In the genomic region with DNA sequence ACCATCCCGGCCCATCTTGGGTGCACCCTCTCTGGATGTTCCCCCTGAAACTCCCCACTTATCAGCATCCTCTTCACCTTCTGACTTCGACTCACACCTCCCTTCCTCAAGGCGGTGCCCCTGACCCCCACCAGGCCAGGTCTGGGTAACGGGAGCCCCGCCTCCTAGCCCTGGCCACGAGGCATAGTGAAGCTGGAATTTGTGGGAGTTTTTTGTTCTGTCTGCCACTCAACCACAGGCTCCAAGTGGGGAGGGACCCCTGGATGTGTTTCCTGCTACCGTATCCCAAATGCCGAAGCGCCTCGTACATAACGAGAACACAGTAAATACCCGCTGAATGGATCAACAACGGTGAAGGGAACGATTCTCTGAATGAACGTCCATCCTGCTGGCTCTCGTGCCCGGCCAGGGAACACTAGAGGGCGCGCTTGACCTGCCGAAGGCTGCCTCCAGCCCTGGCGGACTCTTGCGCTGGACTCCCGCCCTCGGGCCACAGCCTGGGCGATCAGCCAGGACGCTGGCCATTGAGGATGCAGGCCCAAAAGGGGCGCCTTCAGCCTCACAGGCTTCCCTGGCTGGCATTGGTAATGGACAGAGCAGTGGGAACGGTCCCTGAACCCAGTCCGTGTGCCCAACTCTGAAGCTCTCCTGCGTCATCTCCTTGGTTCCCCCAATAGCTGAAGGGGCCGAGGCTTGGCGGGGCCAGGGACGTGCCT, we compare ENCODE assay signal across 1 cellular context.
TF ChIP-seq lines count a peak whose summit lies in the region.

No MANE protein-coding gene starts in this region.

TF ChIP-seq in HepG2, 621 proteins besides CTCF, POLR2A, EP300 and RAD21 (continued from another document and continues in another):
- TF ChIP-seq THRA (CRISPR knock-in tag; IDR thresholded peaks at IDR 0.05; ENCODE audit: borderline replicate concordance) = 0 out of 2 replicates have a peak, but pooled peaks have one; percentile 41
- no peak for TF ChIP-seq ZNF3 (CRISPR knock-in tag; IDR thresholded peaks at IDR 0.05)
- 0 out of 2 replicates have a peak, but pooled peaks have one; percentile 33 for TF ChIP-seq ZNF34 (CRISPR knock-in tag; IDR thresholded peaks at IDR 0.05; ENCODE audit: borderline replicate concordance)
- TF ChIP-seq AHR (CRISPR knock-in tag; IDR thresholded peaks at IDR 0.05) = 0 out of 2 replicates have a peak, but pooled peaks have one; percentile 55
- 0 out of 2 replicates have a peak, but pooled peaks have one; percentile 17 for TF ChIP-seq RARA (CRISPR knock-in tag; IDR thresholded peaks at IDR 0.05)
- TF ChIP-seq KAT8 (CRISPR knock-in tag; IDR thresholded peaks at IDR 0.05) = 0 out of 2 replicates have a peak, but pooled peaks have one; percentile 17
- TF ChIP-seq HNF4A (CRISPR knock-in tag; IDR thresholded peaks at IDR 0.05) = peak; percentile 87
- TF ChIP-seq ZNF766 (CRISPR knock-in tag; IDR thresholded peaks at IDR 0.05; ENCODE audit: borderline replicate concordance) = no peak
- TF ChIP-seq ZBTB4 (CRISPR knock-in tag; IDR thresholded peaks at IDR 0.05; ENCODE audit: borderline replicate concordance) = no peak
- peak; percentile 70; the same call in 1 of the 2 replicates for TF ChIP-seq ZBED4 (CRISPR knock-in tag; IDR thresholded peaks at IDR 0.05; ENCODE audit: borderline replicate concordance)
- TF ChIP-seq ZNF337 (CRISPR knock-in tag; IDR thresholded peaks at IDR 0.05; ENCODE audit: borderline replicate concordance, low read depth) = 0 out of 2 replicates have a peak, but pooled peaks have one; percentile 75
- TF ChIP-seq FOXC1 (CRISPR knock-in tag; IDR thresholded peaks at IDR 0.05; ENCODE audit: borderline replicate concordance) = peak; percentile 61; the same call in 1 of the 2 replicates
- peak; percentile 98 for TF ChIP-seq STAG1 (CRISPR knock-in tag; IDR thresholded peaks at IDR 0.05)
- TF ChIP-seq PHF8 (CRISPR knock-in tag; IDR thresholded peaks at IDR 0.05) = peak; percentile 36; the same call in 1 of the 2 replicates
- no peak for TF ChIP-seq ZNF564 (CRISPR knock-in tag; IDR thresholded peaks at IDR 0.05)
- TF ChIP-seq SOX13 (IDR thresholded peaks at IDR 0.05) = no peak
- peak in 1 of 2 experiments; percentile 16; a peak in 1 of 4 replicates for TF ChIP-seq SOX13 (CRISPR knock-in tag; conservative IDR thresholded peaks at IDR 0.05 in 1 of 2, IDR thresholded peaks at IDR 0.05 in 1 of 2)
- TF ChIP-seq FOXK1 (CRISPR knock-in tag; IDR thresholded peaks at IDR 0.05; ENCODE audit: borderline replicate concordance, low read depth) = 0 out of 2 replicates have a peak, but pooled peaks have one; percentile 12
- TF ChIP-seq HMGXB4 (CRISPR knock-in tag; IDR thresholded peaks at IDR 0.05; ENCODE audit: borderline replicate concordance in 1 of 2, low read depth in 1 of 2) = peak in 1 of 2 experiments; percentile 58; a peak in 1 of 4 replicates
- TF ChIP-seq ZNF251 (CRISPR knock-in tag; IDR thresholded peaks at IDR 0.05) = 0 out of 2 replicates have a peak, but pooled peaks have one; percentile 45
- 0 out of 2 replicates have a peak, but pooled peaks have one; percentile 27 for TF ChIP-seq ZSCAN29 (CRISPR knock-in tag; conservative IDR thresholded peaks at IDR 0.05)
- TF ChIP-seq, protein P1, sequence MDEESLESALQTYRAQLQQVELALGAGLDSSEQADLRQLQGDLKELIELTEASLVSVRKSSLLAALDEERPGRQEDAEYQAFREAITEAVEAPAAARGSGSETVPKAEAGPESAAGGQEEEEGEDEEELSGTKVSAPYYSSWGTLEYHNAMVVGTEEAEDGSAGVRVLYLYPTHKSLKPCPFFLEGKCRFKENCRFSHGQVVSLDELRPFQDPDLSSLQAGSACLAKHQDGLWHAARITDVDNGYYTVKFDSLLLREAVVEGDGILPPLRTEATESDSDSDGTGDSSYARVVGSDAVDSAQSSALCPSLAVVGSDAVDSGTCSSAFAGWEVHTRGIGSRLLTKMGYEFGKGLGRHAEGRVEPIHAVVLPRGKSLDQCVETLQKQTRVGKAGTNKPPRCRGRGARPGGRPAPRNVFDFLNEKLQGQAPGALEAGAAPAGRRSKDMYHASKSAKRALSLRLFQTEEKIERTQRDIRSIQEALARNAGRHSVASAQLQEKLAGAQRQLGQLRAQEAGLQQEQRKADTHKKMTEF (CRISPR knock-in tag; IDR thresholded peaks at IDR 0.05) = peak; percentile 57; the same call in 1 of the 2 replicates
- TF ChIP-seq, protein P2, sequence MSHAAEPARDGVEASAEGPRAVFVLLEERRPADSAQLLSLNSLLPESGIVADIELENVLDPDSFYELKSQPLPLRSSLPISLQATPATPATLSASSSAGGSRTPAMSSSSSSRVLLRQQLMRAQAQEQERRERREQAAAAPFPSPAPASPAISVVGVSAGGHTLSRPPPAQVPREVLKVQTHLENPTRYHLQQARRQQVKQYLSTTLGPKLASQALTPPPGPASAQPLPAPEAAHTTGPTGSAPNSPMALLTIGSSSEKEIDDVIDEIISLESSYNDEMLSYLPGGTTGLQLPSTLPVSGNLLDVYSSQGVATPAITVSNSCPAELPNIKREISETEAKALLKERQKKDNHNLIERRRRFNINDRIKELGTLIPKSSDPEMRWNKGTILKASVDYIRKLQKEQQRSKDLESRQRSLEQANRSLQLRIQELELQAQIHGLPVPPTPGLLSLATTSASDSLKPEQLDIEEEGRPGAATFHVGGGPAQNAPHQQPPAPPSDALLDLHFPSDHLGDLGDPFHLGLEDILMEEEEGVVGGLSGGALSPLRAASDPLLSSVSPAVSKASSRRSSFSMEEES (CRISPR knock-in tag; IDR thresholded peaks at IDR 0.05) = 0 out of 2 replicates have a peak, but pooled peaks have one; percentile 33
- TF ChIP-seq, protein P3, sequence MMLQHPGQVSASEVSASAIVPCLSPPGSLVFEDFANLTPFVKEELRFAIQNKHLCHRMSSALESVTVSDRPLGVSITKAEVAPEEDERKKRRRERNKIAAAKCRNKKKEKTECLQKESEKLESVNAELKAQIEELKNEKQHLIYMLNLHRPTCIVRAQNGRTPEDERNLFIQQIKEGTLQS (CRISPR knock-in tag; IDR thresholded peaks at IDR 0.05) = 0 out of 2 replicates have a peak, but pooled peaks have one; percentile 25
- no peak for TF ChIP-seq NR2F6 (IDR thresholded peaks at IDR 0.05)
- peak; percentile 16; the same call in 1 of the 2 replicates for TF ChIP-seq NR2F6 (CRISPR knock-in tag; IDR thresholded peaks at IDR 0.05)
- TF ChIP-seq CEBPG (CRISPR knock-in tag; IDR thresholded peaks at IDR 0.05) = no peak
- TF ChIP-seq IKZF1 (IDR thresholded peaks at IDR 0.05) = no peak
- peak; percentile 42; the same call in 1 of the 2 replicates for TF ChIP-seq ZNF350 (CRISPR knock-in tag; IDR thresholded peaks at IDR 0.05; ENCODE audit: borderline replicate concordance, low read depth)
- TF ChIP-seq NFATC3 (CRISPR knock-in tag; IDR thresholded peaks at IDR 0.05) = 0 out of 2 replicates have a peak, but pooled peaks have one; percentile 74
- TF ChIP-seq ZNF550 (CRISPR knock-in tag; IDR thresholded peaks at IDR 0.05; ENCODE audit: borderline replicate concordance) = no peak
- peak; percentile 87; the same call in 1 of the 2 replicates for TF ChIP-seq ZNF598 (CRISPR knock-in tag; IDR thresholded peaks at IDR 0.05; ENCODE audit: borderline replicate concordance)
- 0 out of 2 replicates have a peak, but pooled peaks have one; percentile 54 for TF ChIP-seq ERF (CRISPR knock-in tag; IDR thresholded peaks at IDR 0.05)
- 0 out of 2 replicates have a peak, but pooled peaks have one; percentile 60 for TF ChIP-seq ZNF274 (CRISPR knock-in tag; IDR thresholded peaks at IDR 0.05)
- TF ChIP-seq ZBTB38 (CRISPR knock-in tag; IDR thresholded peaks at IDR 0.05) = 0 out of 2 replicates have a peak, but pooled peaks have one; percentile 15
- 0 out of 2 replicates have a peak, but pooled peaks have one; percentile 52 for TF ChIP-seq ZNF784 (CRISPR knock-in tag; IDR thresholded peaks at IDR 0.05; ENCODE audit: borderline replicate concordance)
- peak; percentile 49 for TF ChIP-seq HNRNPLL (IDR thresholded peaks at IDR 0.05; ENCODE audit: low read depth, low read length, poor library complexity, severe bottlenecking)
- TF ChIP-seq FOSL2 (CRISPR knock-in tag; IDR thresholded peaks at IDR 0.05) = peak; percentile 35
- TF ChIP-seq KDM2A (CRISPR knock-in tag; IDR thresholded peaks at IDR 0.05; ENCODE audit: borderline replicate concordance, low read depth) = peak; percentile 85
- TF ChIP-seq ZNF121 (CRISPR knock-in tag; IDR thresholded peaks at IDR 0.05) = 0 out of 2 replicates have a peak, but pooled peaks have one; percentile 35
- no peak for TF ChIP-seq ZC3H13 (CRISPR knock-in tag; IDR thresholded peaks at IDR 0.05)
- 0 out of 2 replicates have a peak, but pooled peaks have one; percentile 32 for TF ChIP-seq MEIS1 (CRISPR knock-in tag; IDR thresholded peaks at IDR 0.05; ENCODE audit: borderline replicate concordance)
- peak; percentile 53; the same call in 1 of the 2 replicates for TF ChIP-seq HNF4G (IDR thresholded peaks at IDR 0.05; ENCODE audit: borderline replicate concordance, low read depth, low read length)
- no peak; the same call in 1 of the 2 replicates for TF ChIP-seq HNF4G (CRISPR knock-in tag; IDR thresholded peaks at IDR 0.05; ENCODE audit: borderline replicate concordance, low read depth)
